Comparison of ENCODE assay signal across 2 cellular contexts in the genomic region with DNA sequence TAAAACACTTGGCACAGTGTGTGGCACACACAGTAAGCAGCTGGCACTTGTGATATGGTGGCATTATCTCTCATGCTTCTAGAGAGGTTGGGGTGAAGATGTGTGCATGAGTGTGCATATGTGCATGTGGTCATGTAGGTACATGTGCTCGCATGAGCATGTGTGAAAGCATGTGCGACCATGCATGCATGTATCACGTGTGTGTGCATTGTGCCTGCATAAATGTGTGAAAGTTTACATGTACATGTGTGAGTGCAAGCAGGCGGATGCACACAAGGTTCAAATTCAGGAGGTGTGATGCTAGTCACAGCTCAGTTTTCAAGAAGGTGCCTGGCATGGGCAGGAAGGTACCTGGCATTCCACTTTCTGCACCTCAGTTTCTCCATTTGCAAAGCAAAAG.
A peak's percentile ranks its signal among the peaks of the same experiment; 100 is the strongest.
TF ChIP-seq lines count a peak whose summit lies in the region.

No MANE protein-coding gene starts in this region.

TF ChIP-seq in HepG2, 621 proteins besides CTCF, POLR2A, EP300 and RAD21:
- TF ChIP-seq, protein P1, sequence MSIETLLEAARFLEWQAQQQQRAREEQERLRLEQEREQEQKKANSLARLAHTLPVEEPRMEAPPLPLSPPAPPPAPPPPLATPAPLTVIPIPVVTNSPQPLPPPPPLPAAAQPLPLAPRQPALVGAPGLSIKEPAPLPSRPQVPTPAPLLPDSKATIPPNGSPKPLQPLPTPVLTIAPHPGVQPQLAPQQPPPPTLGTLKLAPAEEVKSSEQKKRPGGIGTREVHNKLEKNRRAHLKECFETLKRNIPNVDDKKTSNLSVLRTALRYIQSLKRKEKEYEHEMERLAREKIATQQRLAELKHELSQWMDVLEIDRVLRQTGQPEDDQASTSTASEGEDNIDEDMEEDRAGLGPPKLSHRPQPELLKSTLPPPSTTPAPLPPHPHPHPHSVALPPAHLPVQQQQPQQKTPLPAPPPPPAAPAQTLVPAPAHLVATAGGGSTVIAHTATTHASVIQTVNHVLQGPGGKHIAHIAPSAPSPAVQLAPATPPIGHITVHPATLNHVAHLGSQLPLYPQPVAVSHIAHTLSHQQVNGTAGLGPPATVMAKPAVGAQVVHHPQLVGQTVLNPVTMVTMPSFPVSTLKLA (IDR thresholded peaks at IDR 0.05) = peak; percentile 94
- no peak for TF ChIP-seq ZSCAN29 (CRISPR knock-in tag; conservative IDR thresholded peaks at IDR 0.05)

TF ChIP-seq in endothelial cell of umbilical vein, 7 proteins besides CTCF, POLR2A, EP300 and RAD21:
- TF ChIP-seq GATA2 (IDR thresholded peaks at IDR 0.05; ENCODE audit: insufficient read depth, insufficient read length, low read depth, low read length) (no peak), POLR2AphosphoS5 (IDR thresholded peaks at IDR 0.05; ENCODE audit: insufficient read depth, low read depth, low read length) (no peak), JUN (IDR thresholded peaks at IDR 0.05; ENCODE audit: borderline replicate concordance, insufficient read depth, insufficient read length, low read depth) (no peak), EZH2 (IDR thresholded peaks at IDR 0.05; ENCODE audit: borderline replicate concordance, low read depth, low read length, severe bottlenecking) (no peak)
- TF ChIP-seq, protein P2, sequence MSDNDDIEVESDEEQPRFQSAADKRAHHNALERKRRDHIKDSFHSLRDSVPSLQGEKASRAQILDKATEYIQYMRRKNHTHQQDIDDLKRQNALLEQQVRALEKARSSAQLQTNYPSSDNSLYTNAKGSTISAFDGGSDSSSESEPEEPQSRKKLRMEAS (IDR thresholded peaks at IDR 0.05; ENCODE audit: insufficient read depth, insufficient read length) = peak; percentile 67
